In genomic region chr5:140588311-140589070, GRCh38 we compare ENCODE assay signal across 19 cellular contexts. TPM values are rescaled to one million over a fixed set of nuclear protein-coding genes. Genes with fewer than 3 reads are reported as not detected.
DNase-seq lines count a peak whose midpoint lies in the region; ATAC-seq and TF ChIP-seq lines count a peak whose summit lies in the region.
"Had no signal": no experiment of that assay in that cellular context is flagged by ENCODE, and none has a peak within 500 bp of the region (broad histone marks: within the 10 kb centered on the region; RNA-seq: fewer than 3 reads in every experiment).

No MANE protein-coding gene starts in this region.

- H3F3A ChIP-seq in GM23338 (replicated peaks; ENCODE audit: low read depth): no peaks in the 10 kb centered on the region

- H3K4me1 Mint-ChIP-seq in GM23338: no peaks in the 10 kb centered on the region
- H3K4me1 Mint-ChIP-seq: activated T-helper 17 cell treated with anti-CD3 and anti-CD28 coated beads, Interleukin-2, amount 50 U/mL, for 72 hours had no signal

- no peak overlapping the region for H3K4me2 ChIP-seq in GM23338

- no peaks in the 10 kb centered on the region for H3K27me3 Mint-ChIP-seq in GM23338 (ENCODE audit: insufficient read depth, low read depth, poor library complexity)
- H3K27me3 Mint-ChIP-seq: activated T-helper 17 cell treated with anti-CD3 and anti-CD28 coated beads, Interleukin-2, amount 50 U/mL, for 72 hours had no signal

- no peaks in the 10 kb centered on the region for H3K9me3 ChIP-seq in skeletal muscle tissue (ENCODE audit: control insufficient read depth in 3 of 3, low read length in 3 of 3)
- H3K9me3 ChIP-seq: BE2C, pancreas had no signal

- no peak overlapping the region for H3K9ac ChIP-seq in skeletal muscle tissue (ENCODE audit: low read depth in 1 of 3, low read length in 3 of 3)

- H2AFZ ChIP-seq in GM23338: no peak overlapping the region

- H4K20me1 ChIP-seq in GM23338 (replicated peaks; ENCODE audit: insufficient read depth): no peaks in the 10 kb centered on the region

- H3K27ac ChIP-seq in skeletal muscle tissue (ENCODE audit: low read depth, low read length): peak overlapping the region; percentile 50
- no peak overlapping the region for H3K27ac ChIP-seq in GM23338 (ENCODE audit: low read depth)
- H3K27ac ChIP-seq: RWPE1 had no signal

- no peaks in the 10 kb centered on the region for H3K36me3 ChIP-seq in skeletal muscle tissue (ENCODE audit: control insufficient read depth in 3 of 3, insufficient read depth in 3 of 3, low read length in 3 of 3)
- H3K36me3 ChIP-seq in GM23338 (ENCODE audit: insufficient read depth): no peaks in the 10 kb centered on the region
- H3K36me3 ChIP-seq: BE2C, pancreas had no signal

- no peaks in the 10 kb centered on the region for H3K27me3 ChIP-seq in skeletal muscle tissue (ENCODE audit: control insufficient read depth in 3 of 3, insufficient read depth in 3 of 3, low read length in 3 of 3)
- no peaks in the 10 kb centered on the region for H3K27me3 ChIP-seq in GM23338 (ENCODE audit: insufficient read depth)
- H3K27me3 ChIP-seq: BE2C, pancreas had no signal

- no peaks in the 10 kb centered on the region for H3K79me2 ChIP-seq in GM23338 (replicated peaks; ENCODE audit: insufficient read depth)

- H3K36me3 Mint-ChIP-seq in GM23338 (ENCODE audit: low read depth): no peaks in the 10 kb centered on the region

- H3K9me3 Mint-ChIP-seq in GM23338: peaks cover 5% of the 10 kb centered on the region; the same call in 1 of the 3 replicates
- H3K9me3 Mint-ChIP-seq: activated T-helper 17 cell treated with anti-CD3 and anti-CD28 coated beads, Interleukin-2, amount 50 U/mL, for 72 hours had no signal

- no peaks in the 10 kb centered on the region for H3K9me2 ChIP-seq in GM23338 (ENCODE audit: insufficient read depth)

- no peak overlapping the region for H3K4me3 ChIP-seq in cardiac fibroblast (replicated peaks in 1 of 2; ENCODE audit: low read depth in 2 of 2, low read length in 2 of 2)
- no peak overlapping the region for H3K4me3 ChIP-seq in skeletal muscle tissue (ENCODE audit: low read length in 3 of 3)
- no peak overlapping the region for H3K4me3 ChIP-seq in GM23338
- H3K4me3 ChIP-seq: GM12878, pancreas had no signal

- intact Hi-C loops in left cardiac atrium (cut with DNase I): no loop called here

- peak; percentile 47 to 67 for ATAC-seq in left cardiac atrium
- ATAC-seq in GM21737 (IDR thresholded peaks at IDR 0.05; ENCODE audit: unreplicated experiment): no peak
- ATAC-seq in GM23338: no peak
- ATAC-seq in GM19452 (IDR thresholded peaks at IDR 0.05; ENCODE audit: unreplicated experiment): no peak
- ATAC-seq: activated T-helper 17 cell treated with anti-CD3 and anti-CD28 coated beads, Interleukin-2, amount 50 U/mL, for 72 hours; GM12878 had no signal

- TF ChIP-seq CTCF in cardiac fibroblast (IDR thresholded peaks at IDR 0.05; ENCODE audit: low read depth, low read length) (no peak), GM23338 (conservative IDR thresholded peaks at IDR 0.05; ENCODE audit: low read depth in 2 of 2) (no peak)

- H3K4me1 ChIP-seq in skeletal muscle tissue (ENCODE audit: control insufficient read depth in 3 of 3, insufficient read depth in 3 of 3, low read length in 3 of 3) (peaks cover 0 to 11% (median 5%) of the 10 kb centered on the region in 3 donors), GM23338 (ENCODE audit: insufficient read depth) (no peaks in the 10 kb centered on the region)
- H3K4me1 ChIP-seq: BE2C, pancreas had no signal

- H3K4me3 Mint-ChIP-seq in GM23338: no peak overlapping the region
- H3K4me3 Mint-ChIP-seq: activated T-helper 17 cell treated with anti-CD3 and anti-CD28 coated beads, Interleukin-2, amount 50 U/mL, for 72 hours had no signal

- no peak overlapping the region for H3K27ac Mint-ChIP-seq in GM23338
- H3K27ac Mint-ChIP-seq: activated T-helper 17 cell treated with anti-CD3 and anti-CD28 coated beads, Interleukin-2, amount 50 U/mL, for 72 hours had no signal

- DNase-seq in EL: peak; percentile 23
- peak; percentile 58 to 60 for DNase-seq in cardiac fibroblast (ENCODE audit: low read depth in 2 of 2)
- no peak for DNase-seq in left cardiac atrium
- no peak for DNase-seq in GM23338 (ENCODE audit: low spot score)
- no peak for DNase-seq in NCI-H146 (lab: John Stamatoyannopoulos, UW)
- DNase-seq: activated CD4-positive, alpha-beta T cell treated with anti-CD3 and anti-CD28 coated beads, Interleukin-2, amount 50 U/mL, for 4 hours; BE2C; DND-41; NCI-H187; NCI-H524; pancreas; stimulated activated CD4-positive, alpha-beta T cell treated with anti-CD3 and anti-CD28 coated beads, Interleukin-1b, Interleukin-23, amount 100 ng/mL, for 48 hours; T1000 had no signal

TF ChIP-seq in GM23338, 12 proteins besides CTCF, POLR2A, EP300 and RAD21 (continues in another document):
- no peak for TF ChIP-seq ZNF462 (CRISPR knock-in tag; IDR thresholded peaks at IDR 0.05)

RNA-seq across cellular contexts. Expression of gene SLC35A4, which starts 23.9 kb away (rescaled TPM):
- total RNA-seq in left cardiac atrium: 10 to 100 TPM; 70.3 to 79.3 TPM
- total RNA-seq in skeletal muscle tissue: 7.3 TPM
- 34.4 and 39.1 TPM in 2 replicates for total RNA-seq in GM23338 (2014; rRNA removed; shearing (Covaris generic))
- 17.7 and 19.0 TPM in 2 replicates for polyA plus RNA-seq in GM23338 (2016; fragmentation: Nextera tagmentation; extraction: Ambion mirVana)

RNA-seq across cellular contexts. Expression of gene APBB3, which starts 24.1 kb away (rescaled TPM):
- total RNA-seq in left cardiac atrium (10 to 100 TPM; 11.4 to 14.3 TPM), skeletal muscle tissue (7.3 TPM)
- total RNA-seq in GM23338 (2014; rRNA removed; shearing (Covaris generic)): 10.2 and 15.4 TPM in 2 replicates
- 7.7 and 9.0 TPM in 2 replicates for polyA plus RNA-seq in GM23338 (2016; fragmentation: Nextera tagmentation; extraction: Ambion mirVana)

RNA-seq across cellular contexts. Expression of gene SRA1, which starts 31.2 kb away (rescaled TPM):
- 10 to 100 TPM; 24.9 to 37.4 TPM for total RNA-seq in left cardiac atrium
- 15.1 TPM for total RNA-seq in skeletal muscle tissue
- 29.7 and 38.4 TPM in 2 replicates for total RNA-seq in GM23338 (2014; rRNA removed; shearing (Covaris generic))
- polyA plus RNA-seq in GM23338 (2016; fragmentation: Nextera tagmentation; extraction: Ambion mirVana): 67.2 and 74.7 TPM in 2 replicates

RNA-seq across cellular contexts. Expression of gene EIF4EBP3, which starts 41.0 kb away (rescaled TPM):
- total RNA-seq in left cardiac atrium: 10 to 100 TPM in 1 of 2 donors, 1 to 10 TPM in 1; 8.8 to 11.5 TPM
- total RNA-seq in skeletal muscle tissue: not detected
- 2.4 TPM in 1 of 2 replicates, not detected in the other for total RNA-seq in GM23338 (2014; rRNA removed; shearing (Covaris generic))
- 20.2 and 21.5 TPM in 2 replicates for polyA plus RNA-seq in GM23338 (2016; fragmentation: Nextera tagmentation; extraction: Ambion mirVana)

RNA-seq across cellular contexts. Expression of gene CD14, which starts 44.5 kb away (rescaled TPM):
- total RNA-seq in left cardiac atrium (100 to 1,000 TPM in 1 of 2 donors, 10 to 100 TPM in 1; 73.9 to 107 TPM), skeletal muscle tissue (39.7 TPM)
- not detected in 2 replicates for total RNA-seq in GM23338 (2014; rRNA removed; shearing (Covaris generic))
- polyA plus RNA-seq in GM23338 (2016; fragmentation: Nextera tagmentation; extraction: Ambion mirVana): 0.17 TPM in 1 of 2 replicates, not detected in the other

Comparison
In these comparisons a context has a peak if more than half of its experiments do, and no peak if none do; other contexts are left out.
1. DNase-seq: peak in EL (single experiment) and cardiac fibroblast (2 of 2); none in left cardiac atrium (single experiment), GM23338 (single experiment) and NCI-H146 (single experiment).
2. ATAC-seq: peak in left cardiac atrium (2 of 2); none in GM21737 (single experiment), GM23338 (single experiment) and GM19452 (single experiment).